ENCODE assay signal across 13 cellular contexts in genomic region chr12:120835657-120836056, GRCh38.
A peak's percentile ranks its signal among the peaks of the same experiment; 100 is the strongest.
DNase-seq lines count a peak whose midpoint lies in the region; ATAC-seq, FAIRE-seq and TF ChIP-seq lines count a peak whose summit lies in the region.
"Had no signal": no experiment of that assay in that cellular context is flagged by ENCODE, and none has a peak within 500 bp of the region (broad histone marks: within the 10 kb centered on the region; RNA-seq: fewer than 3 reads in every experiment).

No MANE protein-coding gene starts in this region.

- POLR2A ChIA-PET in K562 (lab: Yijun Ruan, JAX): interaction anchor here (1.0 kb wide), 1 partner anchor 12 kb away, joined by 3 read pairs; no protein-coding TSS in a partner anchor

- no peak for TF ChIP-seq CTCF in C4-2B (conservative IDR thresholded peaks at IDR 0.05)
- no peak for TF ChIP-seq CTCF in K562 (IDR thresholded peaks at IDR 0.05 in 2 of 3, conservative IDR thresholded peaks at IDR 0.05 in 1 of 3; ENCODE audit: insufficient read depth in 2 of 3, low read depth in 1 of 3, low read length in 3 of 3)
- no peak for TF ChIP-seq CTCF in neural crest cell (conservative IDR thresholded peaks at IDR 0.05)
- TF ChIP-seq CTCF in GM10266 (IDR thresholded peaks at IDR 0.05; ENCODE audit: control insufficient read depth, insufficient read depth, low read depth, missing control alignments): no peak

- TF ChIP-seq POLR2A in K562 (conservative IDR thresholded peaks at IDR 0.05): no peak

- no peaks in the 10 kb centered on the region for H3K9me2 ChIP-seq in Karpas-422 (replicated peaks; ENCODE audit: insufficient read depth, low read length)

- no peak for TF ChIP-seq RAD21 in K562 (CRISPR knock-in tag; conservative IDR thresholded peaks at IDR 0.05 in 1 of 2, IDR thresholded peaks at IDR 0.05 in 1 of 2)

- in situ Hi-C loops in K562 (cut with MboI): no loop called here

- no peak for ATAC-seq in K562
- ATAC-seq in HG03469 (IDR thresholded peaks at IDR 0.05; ENCODE audit: unreplicated experiment): no peak
- ATAC-seq in GM21526 (IDR thresholded peaks at IDR 0.05; ENCODE audit: low FRiP score, unreplicated experiment): no peak
- ATAC-seq: sciatic nerve had no signal

- peak overlapping the region; percentile 2 for H3K27ac Mint-ChIP-seq in neural crest cell (ENCODE audit: unreplicated experiment)
- H3K27ac Mint-ChIP-seq: HFFc6 had no signal

- H3K36me3 ChIP-seq in Karpas-422 (ENCODE audit: insufficient read depth, low read length) (no peaks in the 10 kb centered on the region), K562 (ENCODE audit: control insufficient read depth, insufficient read depth, low read length) (no peaks in the 10 kb centered on the region)

- H2AFZ ChIP-seq in Karpas-422 (ENCODE audit: low read length) (no peak overlapping the region), K562 (ENCODE audit: low read depth, low read length) (no peak overlapping the region)

- DNase-seq in Karpas-422 (peak; percentile 62), K562 (ENCODE audit: extremely low read depth in 1 of 4, low spot score in 3 of 4) (no peak), neural crest cell (ENCODE audit: low read depth, low spot score) (no peak), kidney tubule cell (ENCODE audit: low spot score) (no peak), GM10266 (ENCODE audit: extremely low spot score) (no peak)
- DNase-seq: cortex of kidney, HFFc6, NCI-H1092 treated with DMSO at 0.1 percent for 48 hours, T-helper 9 cell had no signal

- peaks cover 2% of the 10 kb centered on the region for H3K36me3 Mint-ChIP-seq in neural crest cell (ENCODE audit: low read depth)

- H3K9ac ChIP-seq in Karpas-422 (ENCODE audit: low read length) (peak overlapping the region; percentile 41), K562 (ENCODE audit: insufficient read depth in 1 of 2, low read depth in 2 of 2, low read length in 2 of 2) (no peak overlapping the region)

- H3K9me1 ChIP-seq in K562 (ENCODE audit: control insufficient read depth, insufficient read depth, low read length): no peaks in the 10 kb centered on the region

- 0% methylated on average over 1 of the region's 1 CpG for WGBS in K562 (ENCODE audit: insufficient coverage, low coverage, missing lambda C conversion rate)

- no TSS peak for BruUV-seq in K562 (replicated peaks; lab: Mats Ljungman, UMichigan)

- peaks cover 51% of the 10 kb centered on the region; the same call in 1 of the 2 replicates for H4K20me1 ChIP-seq in Karpas-422 (ENCODE audit: insufficient read depth, low read depth, low read length)
- H4K20me1 ChIP-seq in K562 (replicated peaks; ENCODE audit: control insufficient read depth, insufficient read depth, low read length): peaks cover 17% of the 10 kb centered on the region

- intact Hi-C loops in K562 (cut with micrococcal nuclease): no loop called here

- H3K4me1 ChIP-seq in Karpas-422 (ENCODE audit: low read length): peaks cover 63% of the 10 kb centered on the region
- H3K4me1 ChIP-seq in K562 (replicated peaks in 1 of 2; ENCODE audit: control insufficient read depth in 2 of 2, insufficient read depth in 2 of 2, low read length in 2 of 2): peaks cover 5 to 11% of the 10 kb centered on the region in 2 experiments; a peak in 3 of 5 replicates

- peak; percentile 49 for FAIRE-seq in K562 (lab: Jason Lieb, UNC)

- no peak overlapping the region for H3K4me3 Mint-ChIP-seq in neural crest cell
- H3K4me3 Mint-ChIP-seq: HFFc6 had no signal

- H3K27me3 Mint-ChIP-seq in neural crest cell (ENCODE audit: low read depth): no peaks in the 10 kb centered on the region

- CTCF ChIA-PET in K562 (lab: Yijun Ruan, JAX; ENCODE audit: low intra/inter-chr PET ratio): no interaction called here

- no peaks in the 10 kb centered on the region for H3K9me3 ChIP-seq in Karpas-422 (ENCODE audit: low read length)
- no peaks in the 10 kb centered on the region for H3K9me3 ChIP-seq in K562 (replicated peaks; ENCODE audit: control insufficient read depth, insufficient read depth, low read depth, low read length)

- no peak for TF ChIP-seq EP300 in K562 (IDR thresholded peaks at IDR 0.05; ENCODE audit: low read length)

- H3K4me2 ChIP-seq in Karpas-422 (ENCODE audit: low read depth, low read length, poor library complexity, severe bottlenecking) (peak overlapping the region; percentile 65), K562 (ENCODE audit: insufficient read depth, low read length) (no peak overlapping the region)

- H3K9me3 Mint-ChIP-seq in neural crest cell: no peaks in the 10 kb centered on the region
- H3K9me3 Mint-ChIP-seq: HFFc6 had no signal

- H3K4me3 ChIP-seq in Karpas-422 (ENCODE audit: low read length) (peak overlapping the region; percentile 25; the same call in 1 of the 2 replicates), K562 (no peak overlapping the region)

- H3K79me2 ChIP-seq in Karpas-422 (ENCODE audit: low read length): peaks cover 47% of the 10 kb centered on the region
- peaks cover 22% of the 10 kb centered on the region for H3K79me2 ChIP-seq in K562 (ENCODE audit: control insufficient read depth, insufficient read depth, low read length)

- peak overlapping the region; percentile 57; the same call in 1 of the 2 replicates for H3K27ac ChIP-seq in C4-2B
- H3K27ac ChIP-seq in Karpas-422 (ENCODE audit: low read length): peak overlapping the region; percentile 77
- H3K27ac ChIP-seq in K562 (ENCODE audit: extremely low read depth, low read depth, low read length): no peak overlapping the region

- no peaks in the 10 kb centered on the region for H3K27me3 ChIP-seq in Karpas-422 (ENCODE audit: low read length)
- no peaks in the 10 kb centered on the region for H3K27me3 ChIP-seq in K562 (ENCODE audit: control insufficient read depth in 2 of 2, insufficient read depth in 2 of 2, low read length in 2 of 2)

- peaks cover 43% of the 10 kb centered on the region for H3K4me1 Mint-ChIP-seq in neural crest cell

TF ChIP-seq in K562, 482 proteins besides CTCF, POLR2A, EP300 and RAD21:
- TF ChIP-seq, protein P1, sequence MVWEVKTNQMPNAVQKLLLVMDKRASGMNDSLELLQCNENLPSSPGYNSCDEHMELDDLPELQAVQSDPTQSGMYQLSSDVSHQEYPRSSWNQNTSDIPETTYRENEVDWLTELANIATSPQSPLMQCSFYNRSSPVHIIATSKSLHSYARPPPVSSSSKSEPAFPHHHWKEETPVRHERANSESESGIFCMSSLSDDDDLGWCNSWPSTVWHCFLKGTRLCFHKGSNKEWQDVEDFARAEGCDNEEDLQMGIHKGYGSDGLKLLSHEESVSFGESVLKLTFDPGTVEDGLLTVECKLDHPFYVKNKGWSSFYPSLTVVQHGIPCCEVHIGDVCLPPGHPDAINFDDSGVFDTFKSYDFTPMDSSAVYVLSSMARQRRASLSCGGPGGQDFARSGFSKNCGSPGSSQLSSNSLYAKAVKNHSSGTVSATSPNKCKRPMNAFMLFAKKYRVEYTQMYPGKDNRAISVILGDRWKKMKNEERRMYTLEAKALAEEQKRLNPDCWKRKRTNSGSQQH (CRISPR knock-in tag; IDR thresholded peaks at IDR 0.05): no peak
- no peak for TF ChIP-seq HNRNPL (IDR thresholded peaks at IDR 0.05; ENCODE audit: low read depth, low read length)
- no peak for TF ChIP-seq ZNF311 (CRISPR knock-in tag; IDR thresholded peaks at IDR 0.05)
- TF ChIP-seq, protein P2, sequence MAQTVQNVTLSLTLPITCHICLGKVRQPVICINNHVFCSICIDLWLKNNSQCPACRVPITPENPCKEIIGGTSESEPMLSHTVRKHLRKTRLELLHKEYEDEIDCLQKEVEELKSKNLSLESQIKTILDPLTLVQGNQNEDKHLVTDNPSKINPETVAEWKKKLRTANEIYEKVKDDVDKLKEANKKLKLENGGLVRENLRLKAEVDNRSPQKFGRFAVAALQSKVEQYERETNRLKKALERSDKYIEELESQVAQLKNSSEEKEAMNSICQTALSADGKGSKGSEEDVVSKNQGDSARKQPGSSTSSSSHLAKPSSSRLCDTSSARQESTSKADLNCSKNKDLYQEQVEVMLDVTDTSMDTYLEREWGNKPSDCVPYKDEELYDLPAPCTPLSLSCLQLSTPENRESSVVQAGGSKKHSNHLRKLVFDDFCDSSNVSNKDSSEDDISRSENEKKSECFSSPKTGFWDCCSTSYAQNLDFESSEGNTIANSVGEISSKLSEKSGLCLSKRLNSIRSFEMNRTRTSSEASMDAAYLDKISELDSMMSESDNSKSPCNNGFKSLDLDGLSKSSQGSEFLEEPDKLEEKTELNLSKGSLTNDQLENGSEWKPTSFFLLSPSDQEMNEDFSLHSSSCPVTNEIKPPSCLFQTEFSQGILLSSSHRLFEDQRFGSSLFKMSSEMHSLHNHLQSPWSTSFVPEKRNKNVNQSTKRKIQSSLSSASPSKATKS (CRISPR knock-in tag; IDR thresholded peaks at IDR 0.05): no peak
- no peak for TF ChIP-seq ZNF639 (CRISPR knock-in tag; conservative IDR thresholded peaks at IDR 0.05 in 1 of 2, IDR thresholded peaks at IDR 0.05 in 1 of 2)
- no peak for TF ChIP-seq FOXP1 (CRISPR knock-in tag; IDR thresholded peaks at IDR 0.05)
- no peak for TF ChIP-seq ZNF511 (CRISPR knock-in tag; IDR thresholded peaks at IDR 0.05)
- TF ChIP-seq CTBP1 (IDR thresholded peaks at IDR 0.05; ENCODE audit: borderline replicate concordance): no peak
- no peak for TF ChIP-seq SAFB2 (IDR thresholded peaks at IDR 0.05; ENCODE audit: borderline replicate concordance, low read depth, low read length, severe bottlenecking)
- TF ChIP-seq TCFL5 (CRISPR knock-in tag; conservative IDR thresholded peaks at IDR 0.05): no peak
